15 cellular contexts compared by ENCODE assay signal in the genomic region with DNA sequence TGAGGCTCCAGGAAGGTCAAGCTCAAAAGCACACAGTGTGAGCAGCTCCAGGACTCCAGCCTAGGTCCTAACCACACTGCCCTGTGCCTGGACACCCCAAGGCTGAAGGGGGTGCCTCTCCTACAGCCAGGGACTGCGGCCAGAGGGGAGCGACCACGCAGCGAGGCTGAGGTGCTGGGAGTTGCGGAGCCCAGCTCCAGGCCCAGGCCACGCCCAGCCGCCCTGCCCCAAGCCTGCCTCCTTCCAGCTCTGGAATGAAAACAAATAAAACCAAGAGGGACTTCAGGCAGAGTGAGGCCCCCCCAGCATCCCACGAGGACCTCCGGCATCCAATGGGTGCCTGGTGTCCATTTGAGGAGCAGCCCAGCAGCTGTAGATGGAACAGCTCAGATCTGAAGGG.
"Had no signal": no experiment of that assay in that cellular context is flagged by ENCODE, and none has a peak within 500 bp of the region (broad histone marks: within the 10 kb centered on the region; RNA-seq: fewer than 3 reads in every experiment).

No MANE protein-coding gene starts in this region.

- H3K36me3 ChIP-seq: thyroid gland, vagina had no signal

- H3K36me3 Mint-ChIP-seq: naive thymus-derived CD4-positive, alpha-beta T cell; T-cell had no signal

- H3K9me3 ChIP-seq: thyroid gland, vagina had no signal

- ATAC-seq: activated CD4-positive, alpha-beta T cell treated with anti-CD3 and anti-CD28 coated beads for 36 hours; activated T-cell treated with anti-CD3 and anti-CD28 coated beads, Interleukin-2, amount 50 U/mL, for 72 hours; foreskin keratinocyte; naive thymus-derived CD4-positive, alpha-beta T cell; T-cell had no signal

- H3K27me3 ChIP-seq: foreskin keratinocyte, thyroid gland, vagina had no signal

- H3K9me3 Mint-ChIP-seq: activated CD4-positive, alpha-beta memory T cell treated with anti-CD3 and anti-CD28 coated beads, Interleukin-2, amount 10 ng/mL, durations not matched to agents 7 days and 5 days; activated T-cell treated with anti-CD3 and anti-CD28 coated beads, Interleukin-2, amount 50 U/mL, for 72 hours; naive thymus-derived CD4-positive, alpha-beta T cell; T-cell had no signal

- H3K27me3 Mint-ChIP-seq: activated CD4-positive, alpha-beta memory T cell treated with anti-CD3 and anti-CD28 coated beads, Interleukin-2, amount 10 ng/mL, durations not matched to agents 7 days and 5 days; activated CD4-positive, alpha-beta T cell treated with anti-CD3 and anti-CD28 coated beads for 36 hours; naive thymus-derived CD4-positive, alpha-beta T cell; T-cell had no signal

- H3K27ac ChIP-seq: coronary artery, foreskin keratinocyte, thyroid gland, vagina had no signal

- H3K27ac Mint-ChIP-seq: activated CD4-positive, alpha-beta memory T cell treated with anti-CD3 and anti-CD28 coated beads, Interleukin-2, amount 10 ng/mL, durations not matched to agents 7 days and 5 days; activated CD4-positive, alpha-beta T cell treated with anti-CD3 and anti-CD28 coated beads for 36 hours; activated T-cell treated with anti-CD3 and anti-CD28 coated beads, Interleukin-2, amount 50 U/mL, for 72 hours; naive thymus-derived CD4-positive, alpha-beta T cell; T-cell had no signal

- H3K4me1 Mint-ChIP-seq: activated CD4-positive, alpha-beta memory T cell treated with anti-CD3 and anti-CD28 coated beads, Interleukin-2, amount 10 ng/mL, durations not matched to agents 7 days and 5 days; activated CD4-positive, alpha-beta T cell treated with anti-CD3 and anti-CD28 coated beads for 36 hours had no signal

- DNase-seq: activated CD4-positive, alpha-beta memory T cell treated with anti-CD3 and anti-CD28 coated beads, Interleukin-2, amount 10 ng/mL, durations not matched to agents 7 days and 5 days; activated CD4-positive, alpha-beta T cell treated with anti-CD3 and anti-CD28 coated beads for 36 hours; activated naive CD4-positive, alpha-beta T cell; activated T-cell treated with anti-CD3 and anti-CD28 coated beads, Interleukin-2, amount 50 U/mL, for 72 hours; caudate nucleus; effector CD4-positive, alpha-beta T cell; foreskin keratinocyte; islet precursor cell; naive thymus-derived CD4-positive, alpha-beta T cell; occipital lobe; T-cell; T1000; thyroid gland had no signal

- H3K4me3 ChIP-seq: coronary artery, thyroid gland, vagina had no signal

- H3K4me3 Mint-ChIP-seq: activated CD4-positive, alpha-beta memory T cell treated with anti-CD3 and anti-CD28 coated beads, Interleukin-2, amount 10 ng/mL, durations not matched to agents 7 days and 5 days; activated CD4-positive, alpha-beta T cell treated with anti-CD3 and anti-CD28 coated beads for 36 hours; activated T-cell treated with anti-CD3 and anti-CD28 coated beads, Interleukin-2, amount 50 U/mL, for 72 hours; naive thymus-derived CD4-positive, alpha-beta T cell; T-cell had no signal
